1 cellular context compared by ENCODE assay signal in genomic region chr7:135160098-135160857, GRCh38.
TF ChIP-seq lines count a peak whose summit lies in the region.

No MANE protein-coding gene starts in this region.

TF ChIP-seq in K562, 482 proteins besides CTCF, POLR2A, EP300 and RAD21 (continued from another document and continues in another):
- TF ChIP-seq, protein P1, sequence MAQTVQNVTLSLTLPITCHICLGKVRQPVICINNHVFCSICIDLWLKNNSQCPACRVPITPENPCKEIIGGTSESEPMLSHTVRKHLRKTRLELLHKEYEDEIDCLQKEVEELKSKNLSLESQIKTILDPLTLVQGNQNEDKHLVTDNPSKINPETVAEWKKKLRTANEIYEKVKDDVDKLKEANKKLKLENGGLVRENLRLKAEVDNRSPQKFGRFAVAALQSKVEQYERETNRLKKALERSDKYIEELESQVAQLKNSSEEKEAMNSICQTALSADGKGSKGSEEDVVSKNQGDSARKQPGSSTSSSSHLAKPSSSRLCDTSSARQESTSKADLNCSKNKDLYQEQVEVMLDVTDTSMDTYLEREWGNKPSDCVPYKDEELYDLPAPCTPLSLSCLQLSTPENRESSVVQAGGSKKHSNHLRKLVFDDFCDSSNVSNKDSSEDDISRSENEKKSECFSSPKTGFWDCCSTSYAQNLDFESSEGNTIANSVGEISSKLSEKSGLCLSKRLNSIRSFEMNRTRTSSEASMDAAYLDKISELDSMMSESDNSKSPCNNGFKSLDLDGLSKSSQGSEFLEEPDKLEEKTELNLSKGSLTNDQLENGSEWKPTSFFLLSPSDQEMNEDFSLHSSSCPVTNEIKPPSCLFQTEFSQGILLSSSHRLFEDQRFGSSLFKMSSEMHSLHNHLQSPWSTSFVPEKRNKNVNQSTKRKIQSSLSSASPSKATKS (CRISPR knock-in tag; IDR thresholded peaks at IDR 0.05), result no peak; the same call in 1 of the 2 replicates
- no peak for TF ChIP-seq THRA (IDR thresholded peaks at IDR 0.05)
- 0 out of 4 replicates have a peak, but pooled peaks of 1 of the 2 experiments have one; percentile 34 for TF ChIP-seq MAZ (CRISPR knock-in tag; conservative IDR thresholded peaks at IDR 0.05 in 1 of 2, IDR thresholded peaks at IDR 0.05 in 1 of 2)
- TF ChIP-seq THRB (CRISPR knock-in tag; conservative IDR thresholded peaks at IDR 0.05), result 0 out of 2 replicates have a peak, but pooled peaks have one; percentile 22
- TF ChIP-seq CC2D1A (IDR thresholded peaks at IDR 0.05), result no peak
- no peak for TF ChIP-seq ZNF347 (CRISPR knock-in tag; IDR thresholded peaks at IDR 0.05; ENCODE audit: low read depth)
- TF ChIP-seq HDAC8 (tag; IDR thresholded peaks at IDR 0.05), result no peak
- no peak for TF ChIP-seq PCBP2 (IDR thresholded peaks at IDR 0.05; ENCODE audit: low read depth, low read length, poor library complexity, severe bottlenecking)
- no peak for TF ChIP-seq ZNF217 (CRISPR knock-in tag; IDR thresholded peaks at IDR 0.05)
- TF ChIP-seq C11orf30 (IDR thresholded peaks at IDR 0.05; ENCODE audit: low read depth), result peak; percentile 97
- no peak for TF ChIP-seq NR2C2 (CRISPR knock-in tag; IDR thresholded peaks at IDR 0.05)
- TF ChIP-seq NR2C2 (tag; IDR thresholded peaks at IDR 0.05), result peak; percentile 90
- TF ChIP-seq HDAC3 (IDR thresholded peaks at IDR 0.05; ENCODE audit: borderline replicate concordance, partially characterized antibody), result peak; percentile 86
- no peak for TF ChIP-seq IRF2 (CRISPR knock-in tag; IDR thresholded peaks at IDR 0.05)
- peak; percentile 86; the same call in 1 of the 2 replicates for TF ChIP-seq MTA3 (IDR thresholded peaks at IDR 0.05; ENCODE audit: borderline replicate concordance)
- TF ChIP-seq RFX1 (IDR thresholded peaks at IDR 0.05), result 0 out of 2 replicates have a peak, but pooled peaks have one; percentile 11
- no peak; the same call in 1 of the 2 replicates for TF ChIP-seq TAF7 (tag; IDR thresholded peaks at IDR 0.05)
- TF ChIP-seq NFIX (CRISPR knock-in tag; IDR thresholded peaks at IDR 0.05; ENCODE audit: low read depth), result no peak
- TF ChIP-seq, protein P2, sequence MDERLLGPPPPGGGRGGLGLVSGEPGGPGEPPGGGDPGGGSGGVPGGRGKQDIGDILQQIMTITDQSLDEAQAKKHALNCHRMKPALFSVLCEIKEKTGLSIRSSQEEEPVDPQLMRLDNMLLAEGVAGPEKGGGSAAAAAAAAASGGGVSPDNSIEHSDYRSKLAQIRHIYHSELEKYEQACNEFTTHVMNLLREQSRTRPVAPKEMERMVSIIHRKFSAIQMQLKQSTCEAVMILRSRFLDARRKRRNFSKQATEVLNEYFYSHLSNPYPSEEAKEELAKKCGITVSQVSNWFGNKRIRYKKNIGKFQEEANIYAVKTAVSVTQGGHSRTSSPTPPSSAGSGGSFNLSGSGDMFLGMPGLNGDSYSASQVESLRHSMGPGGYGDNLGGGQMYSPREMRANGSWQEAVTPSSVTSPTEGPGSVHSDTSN (CRISPR knock-in tag; IDR thresholded peaks at IDR 0.05; ENCODE audit: low read depth), result no peak
- TF ChIP-seq, protein P2 (tag; conservative IDR thresholded peaks at IDR 0.05; ENCODE audit: low read depth), result no peak
- TF ChIP-seq CBX8 (IDR thresholded peaks at IDR 0.05; ENCODE audit: borderline replicate concordance, extremely low read depth, low read depth, low read length, poor library complexity, severe bottlenecking), result no peak
- TF ChIP-seq RAD51 (IDR thresholded peaks at IDR 0.05; ENCODE audit: borderline replicate concordance, low read depth), result peak; percentile 37; the same call in 1 of the 2 replicates
- TF ChIP-seq ZNF232 (CRISPR knock-in tag; IDR thresholded peaks at IDR 0.05), result no peak
- TF ChIP-seq IFI16 (CRISPR knock-in tag; IDR thresholded peaks at IDR 0.05), result no peak; the same call in 1 of the 2 replicates
- TF ChIP-seq MXI1 (IDR thresholded peaks at IDR 0.05; ENCODE audit: low read depth, low read length), result no peak
- no peak for TF ChIP-seq ELK1 (CRISPR knock-in tag; IDR thresholded peaks at IDR 0.05)
- peak; percentile 82 for TF ChIP-seq CBFA2T3 (IDR thresholded peaks at IDR 0.05)
- TF ChIP-seq ZNF561 (CRISPR knock-in tag; conservative IDR thresholded peaks at IDR 0.05), result no peak
- no peak for TF ChIP-seq RFX5 (IDR thresholded peaks at IDR 0.05; ENCODE audit: low read depth, low read length)
- no peak for TF ChIP-seq ZNF324 (CRISPR knock-in tag; IDR thresholded peaks at IDR 0.05)
- no peak for TF ChIP-seq ZNF518B (CRISPR knock-in tag; IDR thresholded peaks at IDR 0.05)
- TF ChIP-seq ZNF699 (CRISPR knock-in tag; IDR thresholded peaks at IDR 0.05; ENCODE audit: insufficient replicate concordance), result no peak
- TF ChIP-seq CHCHD3 (CRISPR knock-in tag; IDR thresholded peaks at IDR 0.05), result no peak
- TF ChIP-seq ZNF589 (CRISPR knock-in tag; IDR thresholded peaks at IDR 0.05; ENCODE audit: low read depth), result peak; percentile 85
- no peak for TF ChIP-seq HNRNPLL (IDR thresholded peaks at IDR 0.05; ENCODE audit: low read depth, low read length, poor library complexity, severe bottlenecking)
- TF ChIP-seq ZNF77 (CRISPR knock-in tag; IDR thresholded peaks at IDR 0.05), result no peak
- no peak for TF ChIP-seq EWSR1 (IDR thresholded peaks at IDR 0.05; ENCODE audit: borderline replicate concordance, low read depth, partially characterized antibody)
- TF ChIP-seq MITF (IDR thresholded peaks at IDR 0.05), result no peak
- no peak for TF ChIP-seq ZC3H8 (IDR thresholded peaks at IDR 0.05)
- no peak for TF ChIP-seq SP2 (IDR thresholded peaks at IDR 0.05; ENCODE audit: extremely low read depth, low read depth, low read length, poor library complexity, severe bottlenecking)
- TF ChIP-seq, protein P3, sequence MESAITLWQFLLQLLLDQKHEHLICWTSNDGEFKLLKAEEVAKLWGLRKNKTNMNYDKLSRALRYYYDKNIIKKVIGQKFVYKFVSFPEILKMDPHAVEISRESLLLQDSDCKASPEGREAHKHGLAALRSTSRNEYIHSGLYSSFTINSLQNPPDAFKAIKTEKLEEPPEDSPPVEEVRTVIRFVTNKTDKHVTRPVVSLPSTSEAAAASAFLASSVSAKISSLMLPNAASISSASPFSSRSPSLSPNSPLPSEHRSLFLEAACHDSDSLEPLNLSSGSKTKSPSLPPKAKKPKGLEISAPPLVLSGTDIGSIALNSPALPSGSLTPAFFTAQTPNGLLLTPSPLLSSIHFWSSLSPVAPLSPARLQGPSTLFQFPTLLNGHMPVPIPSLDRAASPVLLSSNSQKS (CRISPR knock-in tag; IDR thresholded peaks at IDR 0.05), result no peak
- no peak for TF ChIP-seq HMG20A (CRISPR knock-in tag; conservative IDR thresholded peaks at IDR 0.05)
- TF ChIP-seq ZFP36 (IDR thresholded peaks at IDR 0.05; ENCODE audit: low read depth, low read length, partially characterized antibody), result no peak
- no peak for TF ChIP-seq LCOR (CRISPR knock-in tag; IDR thresholded peaks at IDR 0.05)
- TF ChIP-seq NFE2 (IDR thresholded peaks at IDR 0.05; ENCODE audit: low read depth), result peak; percentile 100
- no peak for TF ChIP-seq POLR2AphosphoS2 (IDR thresholded peaks at IDR 0.05; ENCODE audit: low read length)
- no peak; the same call in 1 of the 2 replicates for TF ChIP-seq PHF8 (IDR thresholded peaks at IDR 0.05; ENCODE audit: borderline replicate concordance, low read length)
- TF ChIP-seq CEBPG (CRISPR knock-in tag; IDR thresholded peaks at IDR 0.05), result no peak
- no peak for TF ChIP-seq CEBPG (tag; conservative IDR thresholded peaks at IDR 0.05 in 1 of 2, IDR thresholded peaks at IDR 0.05 in 1 of 2)
- TF ChIP-seq SFPQ (IDR thresholded peaks at IDR 0.05; ENCODE audit: low read depth, low read length), result no peak
- no peak for TF ChIP-seq ETS1 (conservative IDR thresholded peaks at IDR 0.05; ENCODE audit: control insufficient read depth, low read depth, low read length)
